ENCODE assay signal across 35 cellular contexts in the genomic region with DNA sequence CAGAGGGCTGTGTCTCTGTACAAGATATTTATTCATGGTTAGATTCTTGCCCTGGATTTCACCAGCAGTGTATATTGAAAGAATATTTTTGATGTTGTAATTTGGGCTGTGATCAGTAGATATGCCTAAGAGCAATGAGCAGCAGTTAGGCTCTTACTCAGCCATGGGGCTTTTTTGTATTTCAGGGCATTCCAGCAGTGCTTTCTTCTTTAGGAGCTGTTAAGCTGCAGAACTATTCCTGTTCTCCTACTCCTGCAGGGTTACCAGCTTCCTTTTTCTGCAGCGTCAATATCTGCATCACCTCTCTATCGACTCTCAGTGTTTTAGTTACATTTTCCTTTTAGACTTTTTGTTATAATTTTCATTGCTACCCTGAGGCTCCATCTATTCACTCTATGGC.
"Had no signal": no experiment of that assay in that cellular context is flagged by ENCODE, and none has a peak within 500 bp of the region (broad histone marks: within the 10 kb centered on the region; RNA-seq: fewer than 3 reads in every experiment).

No MANE protein-coding gene starts in this region.

- H3K36me3 Mint-ChIP-seq: activated CD4-positive, alpha-beta memory T cell treated with anti-CD3 and anti-CD28 coated beads for 36 hours; activated naive CD4-positive, alpha-beta T cell treated with anti-CD3 and anti-CD28 coated beads, Interleukin-2, amount 50 U/mL, for 72 hours; activated naive CD8-positive, alpha-beta T cell treated with anti-CD3 and anti-CD28 coated beads for 36 hours had no signal

- H3K36me3 ChIP-seq: adrenal gland, brain microvascular endothelial cell, breast epithelium had no signal

- DNase-seq: activated CD4-positive, alpha-beta memory T cell treated with anti-CD3 and anti-CD28 coated beads for 36 hours; activated CD4-positive, alpha-beta T cell treated with anti-CD3 and anti-CD28 coated beads for 1 hour; activated CD4-positive, alpha-beta T cell treated with anti-CD3 and anti-CD28 coated beads for 36 hours; activated CD4-positive, alpha-beta T cell treated with anti-CD3 and anti-CD28 coated beads for 48 hours; activated CD4-positive, alpha-beta T cell treated with anti-CD3 and anti-CD28 coated beads, Interleukin-2, amount 10 ng/mL, durations not matched to agents 7 days and 5 days; activated CD4-positive, CD25-positive, alpha-beta regulatory T cell; activated CD8-positive, alpha-beta memory T cell treated with anti-CD3 and anti-CD28 coated beads, Interleukin-2, amount 50 U/mL, for 4 hours; activated CD8-positive, alpha-beta T cell treated with anti-CD3 and anti-CD28 coated beads for 36 hours; activated effector memory CD4-positive, alpha-beta T cell treated with anti-CD3 and anti-CD28 coated beads, Interleukin-2, amount 50 U/mL, for 16 hours; activated gamma-delta T cell treated with Interleukin-2 at 50 U/mL for 16 hours; activated naive CD4-positive, alpha-beta T cell; activated naive CD4-positive, alpha-beta T cell treated with anti-CD3 and anti-CD28 coated beads for 36 hours; activated naive CD4-positive, alpha-beta T cell treated with anti-CD3 and anti-CD28 coated beads, Interleukin-2, amount 50 U/mL, for 16 hours; activated naive CD8-positive, alpha-beta T cell treated with anti-CD3 and anti-CD28 coated beads for 36 hours; activated T-cell treated with anti-CD3 and anti-CD28 coated beads for 4 hours; activated T-cell treated with anti-CD3 and anti-CD28 coated beads, Interleukin-2, amount 50 U/mL, for 1 hour; activated T-cell treated with anti-CD3 and anti-CD28 coated beads, Interleukin-2, amount 50 U/mL, for 4 hours; activated T-cell treated with anti-CD3 and anti-CD28 coated beads, Interleukin-2, amount 50 U/mL, for 72 hours; adrenal gland; amniotic stem cell; aorta; body of pancreas; brain microvascular endothelial cell; central memory CD4-positive, alpha-beta T cell; T-helper 1 cell; T-helper 2 cell; T-helper 9 cell had no signal

- H3K9me3 ChIP-seq: adrenal gland, body of pancreas, breast epithelium had no signal

- ATAC-seq: activated CD4-positive, alpha-beta T cell treated with anti-CD3 and anti-CD28 coated beads for 36 hours; activated CD4-positive, CD25-positive, alpha-beta regulatory T cell treated with anti-CD3 and anti-CD28 coated beads, Interleukin-2, amount 50 U/mL, for 24 hours; activated CD8-positive, alpha-beta T cell treated with anti-CD3 and anti-CD28 coated beads for 36 hours; activated naive CD4-positive, alpha-beta T cell treated with anti-CD3 and anti-CD28 coated beads, Interleukin-2, amount 50 U/mL, for 72 hours; activated T-cell treated with anti-CD3 and anti-CD28 coated beads, Interleukin-2, amount 50 U/mL, for 4 hours; activated T-cell treated with anti-CD3 and anti-CD28 coated beads, Interleukin-2, amount 50 U/mL, for 72 hours; activated T-helper 17 cell treated with anti-CD3 and anti-CD28 coated beads, Interleukin-2, amount 50 U/mL, for 72 hours; body of pancreas had no signal

- H3K27me3 ChIP-seq: adrenal gland, body of pancreas, brain microvascular endothelial cell, breast epithelium had no signal

- H3K9me3 Mint-ChIP-seq: activated CD4-positive, alpha-beta T cell treated with anti-CD3 and anti-CD28 coated beads, Interleukin-2, amount 10 ng/mL, durations not matched to agents 7 days and 5 days; activated CD8-positive, alpha-beta T cell treated with anti-CD3 and anti-CD28 coated beads for 36 hours; activated naive CD4-positive, alpha-beta T cell treated with anti-CD3 and anti-CD28 coated beads for 36 hours; activated naive CD8-positive, alpha-beta T cell treated with anti-CD3 and anti-CD28 coated beads for 36 hours; activated T-cell treated with anti-CD3 and anti-CD28 coated beads, Interleukin-2, amount 50 U/mL, for 4 hours; T-helper 1 cell treated with Interleukin-12 subunit alpha and Interleukin-12 subunit beta and Interleukin-4 antibody, amounts not matched to agents 30 μg/mL and 1 μg/mL, for 36 hours; T-helper 2 cell treated with Interferon-gamma antibody and Interleukin-4, amounts not matched to agents 5 μg/mL and 100 μg/mL, for 36 hours had no signal

- H3K4me1 ChIP-seq: adrenal gland, body of pancreas, breast epithelium had no signal

- H3K27me3 Mint-ChIP-seq: activated CD4-positive, alpha-beta memory T cell treated with anti-CD3 and anti-CD28 coated beads for 36 hours; activated CD4-positive, alpha-beta T cell treated with anti-CD3 and anti-CD28 coated beads for 36 hours; activated CD4-positive, alpha-beta T cell treated with anti-CD3 and anti-CD28 coated beads, Interleukin-2, amount 10 ng/mL, durations not matched to agents 7 days and 5 days; activated CD8-positive, alpha-beta T cell treated with anti-CD3 and anti-CD28 coated beads for 36 hours; activated naive CD8-positive, alpha-beta T cell treated with anti-CD3 and anti-CD28 coated beads for 36 hours; activated T-helper 17 cell treated with anti-CD3 and anti-CD28 coated beads, Interleukin-2, amount 50 U/mL, for 72 hours had no signal

- H3K27ac Mint-ChIP-seq: activated CD4-positive, alpha-beta memory T cell treated with anti-CD3 and anti-CD28 coated beads for 36 hours; activated CD4-positive, alpha-beta T cell treated with anti-CD3 and anti-CD28 coated beads for 36 hours; activated CD4-positive, alpha-beta T cell treated with anti-CD3 and anti-CD28 coated beads, Interleukin-2, amount 10 ng/mL, durations not matched to agents 7 days and 5 days; activated CD8-positive, alpha-beta T cell treated with anti-CD3 and anti-CD28 coated beads for 36 hours; activated naive CD4-positive, alpha-beta T cell treated with anti-CD3 and anti-CD28 coated beads for 36 hours; activated naive CD4-positive, alpha-beta T cell treated with anti-CD3 and anti-CD28 coated beads, Interleukin-2, amount 50 U/mL, for 72 hours; activated naive CD8-positive, alpha-beta T cell treated with anti-CD3 and anti-CD28 coated beads for 36 hours; activated T-cell treated with anti-CD3 and anti-CD28 coated beads, Interleukin-2, amount 50 U/mL, for 72 hours; activated T-helper 1 cell treated with anti-CD3 and anti-CD28 coated beads, Interleukin-12 subunit alpha, Interleukin-12 subunit beta, Interleukin-2, Interleukin-4 antibody, amounts not matched to agents 30 ng/mL and 10 ng/mL and 1 ng/mL, durations not matched to agents 14 hours and 24 hours and 36 hours; activated T-helper 17 cell treated with anti-CD3 and anti-CD28 coated beads, Interleukin-2, amount 50 U/mL, for 72 hours; T-helper 1 cell treated with Interleukin-12 subunit alpha and Interleukin-12 subunit beta and Interleukin-4 antibody, amounts not matched to agents 30 μg/mL and 1 μg/mL, for 36 hours; T-helper 2 cell treated with Interferon-gamma antibody and Interleukin-4, amounts not matched to agents 5 μg/mL and 100 μg/mL, for 36 hours had no signal

- H3K27ac ChIP-seq: adrenal gland, body of pancreas, brain microvascular endothelial cell, breast epithelium, VCaP had no signal

- H3K4me3 Mint-ChIP-seq: activated CD4-positive, alpha-beta memory T cell treated with anti-CD3 and anti-CD28 coated beads for 36 hours; activated CD4-positive, alpha-beta T cell treated with anti-CD3 and anti-CD28 coated beads for 36 hours; activated CD4-positive, alpha-beta T cell treated with anti-CD3 and anti-CD28 coated beads, Interleukin-2, amount 10 ng/mL, durations not matched to agents 7 days and 5 days; activated CD8-positive, alpha-beta T cell treated with anti-CD3 and anti-CD28 coated beads for 36 hours; activated naive CD4-positive, alpha-beta T cell treated with anti-CD3 and anti-CD28 coated beads for 36 hours; activated naive CD8-positive, alpha-beta T cell treated with anti-CD3 and anti-CD28 coated beads for 36 hours; activated T-cell treated with anti-CD3 and anti-CD28 coated beads, Interleukin-2, amount 50 U/mL, for 4 hours; activated T-cell treated with anti-CD3 and anti-CD28 coated beads, Interleukin-2, amount 50 U/mL, for 72 hours; activated T-helper 1 cell treated with anti-CD3 and anti-CD28 coated beads, Interleukin-12 subunit alpha, Interleukin-12 subunit beta, Interleukin-2, Interleukin-4 antibody, amounts not matched to agents 30 ng/mL and 10 ng/mL and 1 ng/mL, durations not matched to agents 14 hours and 24 hours and 36 hours; activated T-helper 17 cell treated with anti-CD3 and anti-CD28 coated beads, Interleukin-2, amount 50 U/mL, for 72 hours; T-helper 1 cell treated with Interleukin-12 subunit alpha and Interleukin-12 subunit beta and Interleukin-4 antibody, amounts not matched to agents 30 μg/mL and 1 μg/mL, for 36 hours; T-helper 2 cell treated with Interferon-gamma antibody and Interleukin-4, amounts not matched to agents 5 μg/mL and 100 μg/mL, for 36 hours had no signal

- H3K4me1 Mint-ChIP-seq: activated CD4-positive, alpha-beta T cell treated with anti-CD3 and anti-CD28 coated beads for 36 hours; activated CD4-positive, alpha-beta T cell treated with anti-CD3 and anti-CD28 coated beads, Interleukin-2, amount 10 ng/mL, durations not matched to agents 7 days and 5 days; activated naive CD8-positive, alpha-beta T cell treated with anti-CD3 and anti-CD28 coated beads for 36 hours; activated T-helper 17 cell treated with anti-CD3 and anti-CD28 coated beads, Interleukin-2, amount 50 U/mL, for 72 hours had no signal

- H3K4me3 ChIP-seq: adrenal gland, body of pancreas, breast epithelium had no signal
